ENCODE assay signal across 25 cellular contexts in the genomic region with DNA sequence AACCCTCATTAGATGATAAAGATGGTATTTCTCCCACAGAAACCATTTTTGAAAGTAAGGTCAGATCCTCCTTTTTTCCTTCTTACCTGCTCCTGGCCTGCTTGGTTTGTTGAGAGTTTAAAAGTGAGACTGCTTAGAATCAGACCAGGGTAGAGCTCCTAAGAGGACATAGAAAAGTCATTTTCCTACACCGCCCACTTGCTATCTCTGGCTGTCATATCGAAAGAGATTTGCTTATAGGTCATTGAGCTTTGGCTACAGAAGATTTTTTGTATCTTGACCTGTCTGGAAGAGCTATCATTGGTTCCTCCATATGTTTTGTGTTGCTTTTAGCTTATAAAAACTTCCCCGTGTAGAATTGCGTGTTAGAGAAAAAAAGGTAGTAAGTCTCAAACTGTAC.
A peak's percentile ranks its signal among the peaks of the same experiment; 100 is the strongest.
DNase-seq lines count a peak whose midpoint lies in the region; ATAC-seq, FAIRE-seq and TF ChIP-seq lines count a peak whose summit lies in the region.
"Had no signal": no experiment of that assay in that cellular context is flagged by ENCODE, and none has a peak within 500 bp of the region (broad histone marks: within the 10 kb centered on the region; RNA-seq: fewer than 3 reads in every experiment).

No MANE protein-coding gene starts in this region.

- POLR2A ChIA-PET in K562 (lab: Yijun Ruan, JAX) = interaction anchor here (1.5 kb wide), 1 partner anchor 10 kb away, joined by 5 read pairs; no protein-coding TSS in a partner anchor

- CTCF ChIA-PET in K562 (lab: Yijun Ruan, JAX; ENCODE audit: low intra/inter-chr PET ratio) = no interaction called here

- TF ChIP-seq CTCF in K562 (IDR thresholded peaks at IDR 0.05 in 2 of 3, conservative IDR thresholded peaks at IDR 0.05 in 1 of 3; ENCODE audit: insufficient read depth in 2 of 3, low read depth in 1 of 3, low read length in 3 of 3) (no peak), gastroesophageal sphincter (IDR thresholded peaks at IDR 0.05) (no peak)

- no peaks in the 10 kb centered on the region for H3K79me2 ChIP-seq in K562 (ENCODE audit: control insufficient read depth, insufficient read depth, low read length)

- H2AFZ ChIP-seq in K562 (ENCODE audit: low read depth, low read length) = no peak overlapping the region

- no peaks in the 10 kb centered on the region for H3K27me3 ChIP-seq in K562 (ENCODE audit: control insufficient read depth in 2 of 2, insufficient read depth in 2 of 2, low read length in 2 of 2)
- no peaks in the 10 kb centered on the region for H3K27me3 ChIP-seq in gastroesophageal sphincter
- H3K27me3 ChIP-seq: BLaER1 had no signal

- H3K27ac ChIP-seq in K562 (ENCODE audit: extremely low read depth, low read depth, low read length) (no peak overlapping the region), gastroesophageal sphincter (no peak overlapping the region)
- H3K27ac ChIP-seq: A549, BLaER1, KMS-11 had no signal

- no peaks in the 10 kb centered on the region for H4K20me1 ChIP-seq in K562 (replicated peaks; ENCODE audit: control insufficient read depth, insufficient read depth, low read length)
- H4K20me1 ChIP-seq: BLaER1 had no signal

- TF ChIP-seq EP300 in K562 (IDR thresholded peaks at IDR 0.05; ENCODE audit: low read length) = no peak
- no peak for TF ChIP-seq EP300 in gastroesophageal sphincter (IDR thresholded peaks at IDR 0.05)

- H3K9ac ChIP-seq in K562 (ENCODE audit: insufficient read depth in 1 of 2, low read depth in 2 of 2, low read length in 2 of 2) = no peak overlapping the region
- H3K9ac ChIP-seq: BLaER1, KMS-11 had no signal

- peaks cover 36% of the 10 kb centered on the region; the same call in 2 of the 3 replicates for H3K36me3 ChIP-seq in K562 (ENCODE audit: control insufficient read depth, insufficient read depth, low read length)
- peaks cover 0 to 15% of the 10 kb centered on the region in 2 donors for H3K36me3 ChIP-seq in gastroesophageal sphincter

- no peak for TF ChIP-seq POLR2A in K562 (conservative IDR thresholded peaks at IDR 0.05)
- TF ChIP-seq POLR2A in gastroesophageal sphincter (IDR thresholded peaks at IDR 0.05) = no peak

- H3K9me3 ChIP-seq in K562 (replicated peaks; ENCODE audit: control insufficient read depth, insufficient read depth, low read depth, low read length) (peaks cover 2% of the 10 kb centered on the region; the same call in 1 of the 2 replicates), gastroesophageal sphincter (no peaks in the 10 kb centered on the region)
- H3K9me3 ChIP-seq: A549, BLaER1 had no signal

- BruUV-seq in K562 (replicated peaks; lab: Mats Ljungman, UMichigan) = no TSS peak

- H3K4me1 ChIP-seq in K562 (replicated peaks in 1 of 2; ENCODE audit: control insufficient read depth in 2 of 2, insufficient read depth in 2 of 2, low read length in 2 of 2) (no peaks in the 10 kb centered on the region), gastroesophageal sphincter (no peaks in the 10 kb centered on the region)
- H3K4me1 ChIP-seq: A549, BLaER1 had no signal

- peak; percentile 42 for FAIRE-seq in K562 (lab: Jason Lieb, UNC)
- FAIRE-seq: A549, GM12891, GM18507 had no signal

- ATAC-seq in GM18499 (IDR thresholded peaks at IDR 0.05; ENCODE audit: insufficient read depth, unreplicated experiment) (peak; percentile 61), GM19351 (IDR thresholded peaks at IDR 0.05; ENCODE audit: unreplicated experiment) (peak; percentile 77), HG02938 (IDR thresholded peaks at IDR 0.05; ENCODE audit: unreplicated experiment) (peak; percentile 55), K562 (no peak), gastroesophageal sphincter (no peak)
- ATAC-seq: A549, HCT116, PC-3, SK-N-SH treated with all-trans-retinoic acid at 6 μM for 48 hours, T-cell had no signal

- H3K4me3 ChIP-seq in K562 (no peak overlapping the region), gastroesophageal sphincter (no peak overlapping the region)
- H3K4me3 ChIP-seq: A549, BLaER1 had no signal

- H3K9me1 ChIP-seq in K562 (ENCODE audit: control insufficient read depth, insufficient read depth, low read length) = no peaks in the 10 kb centered on the region

- in situ Hi-C loops in K562 (cut with MboI) = no loop called here

- 94% methylated on average over 4 of the region's 4 CpGs for WGBS in K562 (ENCODE audit: insufficient coverage, low coverage, missing lambda C conversion rate)
- WGBS in gastroesophageal sphincter (ENCODE audit: low coverage in 1 of 2), 2 donors = 75 to 87% methylated on average over 4 of the region's 4 CpGs

- H3K4me2 ChIP-seq in K562 (ENCODE audit: insufficient read depth, low read length) = no peak overlapping the region
- H3K4me2 ChIP-seq: A549, BLaER1, KMS-11 had no signal

- no peak for DNase-seq in K562 (ENCODE audit: extremely low read depth in 1 of 4, low spot score in 3 of 4)
- DNase-seq in putamen (ENCODE audit: low spot score) = no peak
- no peak for DNase-seq in NCI-H2227 treated with DMSO at 0.1 percent for 48 hours (lab: John Stamatoyannopoulos, UW)
- DNase-seq: CD4-positive, alpha-beta memory T cell; GF-D8; GOT3; NCI-H1417; NCI-H187; NCI-H2107; NCI-H526; PC-3; RPMI8226; SHP77 treated with DMSO at 0.1 percent for 48 hours; T-cell had no signal

- intact Hi-C loops in K562 (cut with micrococcal nuclease) = no loop called here

- TF ChIP-seq RAD21 in K562 (CRISPR knock-in tag; conservative IDR thresholded peaks at IDR 0.05 in 1 of 2, IDR thresholded peaks at IDR 0.05 in 1 of 2) = no peak

TF ChIP-seq in K562, 482 proteins besides CTCF, POLR2A, EP300 and RAD21:
- TF ChIP-seq HMGN3 (IDR thresholded peaks at IDR 0.05; ENCODE audit: borderline replicate concordance, extremely low read depth, insufficient read length, low read depth, low read length) = no peak
- no peak for TF ChIP-seq ZZZ3 (IDR thresholded peaks at IDR 0.05)
- TF ChIP-seq, protein P1, sequence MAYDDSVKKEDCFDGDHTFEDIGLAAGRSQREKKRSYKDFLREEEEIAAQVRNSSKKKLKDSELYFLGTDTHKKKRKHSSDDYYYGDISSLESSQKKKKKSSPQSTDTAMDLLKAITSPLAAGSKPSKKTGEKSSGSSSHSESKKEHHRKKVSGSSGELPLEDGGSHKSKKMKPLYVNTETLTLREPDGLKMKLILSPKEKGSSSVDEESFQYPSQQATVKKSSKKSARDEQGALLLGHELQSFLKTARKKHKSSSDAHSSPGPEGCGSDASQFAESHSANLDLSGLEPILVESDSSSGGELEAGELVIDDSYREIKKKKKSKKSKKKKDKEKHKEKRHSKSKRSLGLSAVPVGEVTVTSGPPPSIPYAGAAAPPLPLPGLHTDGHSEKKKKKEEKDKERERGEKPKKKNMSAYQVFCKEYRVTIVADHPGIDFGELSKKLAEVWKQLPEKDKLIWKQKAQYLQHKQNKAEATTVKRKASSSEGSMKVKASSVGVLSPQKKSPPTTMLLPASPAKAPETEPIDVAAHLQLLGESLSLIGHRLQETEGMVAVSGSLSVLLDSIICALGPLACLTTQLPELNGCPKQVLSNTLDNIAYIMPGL (CRISPR knock-in tag; IDR thresholded peaks at IDR 0.05) = no peak
- TF ChIP-seq, protein P2, sequence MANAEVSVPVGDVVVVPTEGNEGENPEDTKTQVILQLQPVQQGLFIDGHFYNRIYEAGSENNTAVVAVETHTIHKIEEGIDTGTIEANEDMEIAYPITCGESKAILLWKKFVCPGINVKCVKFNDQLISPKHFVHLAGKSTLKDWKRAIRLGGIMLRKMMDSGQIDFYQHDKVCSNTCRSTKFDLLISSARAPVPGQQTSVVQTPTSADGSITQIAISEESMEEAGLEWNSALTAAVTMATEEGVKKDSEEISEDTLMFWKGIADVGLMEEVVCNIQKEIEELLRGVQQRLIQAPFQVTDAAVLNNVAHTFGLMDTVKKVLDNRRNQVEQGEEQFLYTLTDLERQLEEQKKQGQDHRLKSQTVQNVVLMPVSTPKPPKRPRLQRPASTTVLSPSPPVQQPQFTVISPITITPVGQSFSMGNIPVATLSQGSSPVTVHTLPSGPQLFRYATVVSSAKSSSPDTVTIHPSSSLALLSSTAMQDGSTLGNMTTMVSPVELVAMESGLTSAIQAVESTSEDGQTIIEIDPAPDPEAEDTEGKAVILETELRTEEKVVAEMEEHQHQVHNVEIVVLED (CRISPR knock-in tag; IDR thresholded peaks at IDR 0.05) = no peak
- no peak for TF ChIP-seq RCOR1 (IDR thresholded peaks at IDR 0.05; ENCODE audit: borderline replicate concordance in 1 of 2, low read depth in 2 of 2, low read length in 2 of 2)
- no peak for TF ChIP-seq RUNX1 (IDR thresholded peaks at IDR 0.05; ENCODE audit: low read depth)
- TF ChIP-seq ZNF311 (CRISPR knock-in tag; IDR thresholded peaks at IDR 0.05) = no peak
- TF ChIP-seq CBX2 (IDR thresholded peaks at IDR 0.05; ENCODE audit: insufficient read depth, low read length, poor library complexity, severe bottlenecking) = no peak
- TF ChIP-seq ZNF217 (CRISPR knock-in tag; IDR thresholded peaks at IDR 0.05) = no peak
- TF ChIP-seq NBN (IDR thresholded peaks at IDR 0.05; ENCODE audit: low read depth) = no peak
- TF ChIP-seq, protein P3, sequence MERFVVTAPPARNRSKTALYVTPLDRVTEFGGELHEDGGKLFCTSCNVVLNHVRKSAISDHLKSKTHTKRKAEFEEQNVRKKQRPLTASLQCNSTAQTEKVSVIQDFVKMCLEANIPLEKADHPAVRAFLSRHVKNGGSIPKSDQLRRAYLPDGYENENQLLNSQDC (CRISPR knock-in tag; IDR thresholded peaks at IDR 0.05) = no peak
- TF ChIP-seq ZNF764 (CRISPR knock-in tag; IDR thresholded peaks at IDR 0.05; ENCODE audit: low read depth) = no peak
- no peak for TF ChIP-seq MYC (IDR thresholded peaks at IDR 0.05; ENCODE audit: low read depth, low read length)
- TF ChIP-seq MYC (CRISPR knock-in tag; IDR thresholded peaks at IDR 0.05; ENCODE audit: borderline replicate concordance, low read depth) = no peak

Comparison
In these comparisons a context has a peak if more than half of its experiments do, and no peak if none do; other contexts are left out.
1. ATAC-seq: peak in GM18499 (single experiment), GM19351 (single experiment) and HG02938 (single experiment); none in K562 (single experiment) and gastroesophageal sphincter (single experiment).